17 cellular contexts compared by ENCODE assay signal in the genomic region with DNA sequence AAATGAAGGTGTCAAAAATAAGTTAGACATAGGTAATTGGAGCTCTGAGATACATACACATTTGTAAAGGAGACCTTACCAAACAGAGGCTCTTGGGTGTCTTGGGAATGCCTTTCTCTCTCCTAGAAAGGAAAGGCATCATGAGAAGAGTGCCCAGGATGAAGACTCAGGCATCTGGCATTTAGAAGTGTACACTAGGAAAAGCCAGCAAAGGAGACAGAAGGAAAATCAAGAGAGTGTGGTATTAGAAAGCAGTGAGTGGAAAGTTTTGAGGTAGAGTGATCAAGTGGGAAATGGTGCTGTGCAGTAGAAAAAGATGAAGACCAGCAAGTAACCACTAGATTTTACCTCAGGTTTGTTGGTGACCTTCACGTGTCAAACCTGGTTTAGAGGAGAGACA. TPM values are rescaled to one million over a fixed set of nuclear protein-coding genes. Genes with fewer than 3 reads are reported as not detected.
DNase-seq lines count a peak whose midpoint lies in the region; ATAC-seq and TF ChIP-seq lines count a peak whose summit lies in the region.
"Had no signal": no experiment of that assay in that cellular context is flagged by ENCODE, and none has a peak within 500 bp of the region (broad histone marks: within the 10 kb centered on the region; RNA-seq: fewer than 3 reads in every experiment).

No MANE protein-coding gene starts in this region.

- no peak overlapping the region for H2BK12ac ChIP-seq in H9 (ENCODE audit: insufficient read length, low read depth, low read length)

- peaks cover 22% of the 10 kb centered on the region; the same call in 1 of the 2 replicates for H3F3A ChIP-seq in PC-9 (ENCODE audit: insufficient read depth, low read depth)

- no peak overlapping the region for H3K4me3 ChIP-seq in PC-9
- H3K4me3 ChIP-seq: MG63, SJSA1 had no signal

- no peak overlapping the region for H3K56ac ChIP-seq in H9 (ENCODE audit: insufficient read length, low read depth, low read length)

- no peak overlapping the region for H2BK15ac ChIP-seq in H9 (ENCODE audit: low read depth, low read length)

- H3K79me2 ChIP-seq in H9 (ENCODE audit: insufficient read depth, low read length) (peaks cover 26% of the 10 kb centered on the region), PC-9 (ENCODE audit: low read depth) (peaks cover 98% of the 10 kb centered on the region)

- peaks cover 3% of the 10 kb centered on the region for H3K23me2 ChIP-seq in H9 (ENCODE audit: insufficient read length, low read depth, low read length, poor library complexity, severe bottlenecking)

- TF ChIP-seq CTCF in H9 (conservative IDR thresholded peaks at IDR 0.05) (no peak), PC-9 (conservative IDR thresholded peaks at IDR 0.05) (no peak)

- ATAC-seq in memory B cell (ENCODE audit: low read depth), result no peak
- no peak for ATAC-seq in stimulated activated effector memory CD8-positive, alpha-beta T cell treated with anti-CD3 and anti-CD28 coated beads, Interleukin-12 subunit alpha, Interleukin-12 subunit beta, amount 100 ng/mL, for 72 hours
- no peak for ATAC-seq in HG03378 (IDR thresholded peaks at IDR 0.05; ENCODE audit: unreplicated experiment)
- ATAC-seq: Right ventricle myocardium inferior had no signal

- WGBS in H9 (ENCODE audit: extremely low coverage, insufficient read length, low lambda C conversion rate), result no CpG with 5 or more reads among the region's 1 CpG

- no peaks in the 10 kb centered on the region for H3K9me2 ChIP-seq in PC-9 (ENCODE audit: insufficient read depth)

- intact Hi-C loops in PC-9 (cut with micrococcal nuclease; ENCODE audit: unreplicated experiment), result no loop called here

- H3K14ac ChIP-seq in H9 (ENCODE audit: insufficient read depth, low read length), result no peak overlapping the region

- H3K4me2 ChIP-seq in H9 (ENCODE audit: insufficient read depth, insufficient read length, low read length) (no peak overlapping the region), PC-9 (no peak overlapping the region)

- H3K36me3 Mint-ChIP-seq in H9 (ENCODE audit: insufficient read depth in 1 of 3, low read depth in 3 of 3), result peaks cover 6 to 16% (median 8%) of the 10 kb centered on the region in 3 experiments; a peak in 6 of 7 replicates
- H3K36me3 Mint-ChIP-seq in memory B cell, result peaks cover 14% of the 10 kb centered on the region
- H3K36me3 Mint-ChIP-seq in stimulated activated effector memory CD8-positive, alpha-beta T cell treated with anti-CD3 and anti-CD28 coated beads, Interleukin-12 subunit alpha, Interleukin-12 subunit beta, amount 100 ng/mL, for 72 hours, result no peaks in the 10 kb centered on the region

- H3K9me3 Mint-ChIP-seq in H9 (no peaks in the 10 kb centered on the region), memory B cell (no peaks in the 10 kb centered on the region)
- H3K9me3 Mint-ChIP-seq in stimulated activated effector memory CD8-positive, alpha-beta T cell treated with anti-CD3 and anti-CD28 coated beads, Interleukin-12 subunit alpha, Interleukin-12 subunit beta, amount 100 ng/mL, for 72 hours, result no peaks in the 10 kb centered on the region

- H2BK5ac ChIP-seq in H9 (ENCODE audit: insufficient read length, low read length), result no peak overlapping the region

- peak overlapping the region in 2 of 3 experiments; percentile 4 to 22; a peak in 3 of 7 replicates for H3K27ac Mint-ChIP-seq in H9
- H3K27ac Mint-ChIP-seq in memory B cell, result peak overlapping the region; percentile 53
- peak overlapping the region; percentile 10 for H3K27ac Mint-ChIP-seq in stimulated activated effector memory CD8-positive, alpha-beta T cell treated with anti-CD3 and anti-CD28 coated beads, Interleukin-12 subunit alpha, Interleukin-12 subunit beta, amount 100 ng/mL, for 72 hours

- POLR2A ChIA-PET in PC-9 (lab: Charles Lee; ENCODE audit: unreplicated experiment), result no interaction called here

- H4K5ac ChIP-seq in H9 (ENCODE audit: insufficient read length, low read depth, low read length), result no peak overlapping the region

- no peak overlapping the region for H3K4ac ChIP-seq in H9 (ENCODE audit: low read depth, low read length)

- no peak overlapping the region for H3K23ac ChIP-seq in H9 (ENCODE audit: insufficient read length, low read depth, low read length)

- H3K27ac ChIP-seq in H9 (ENCODE audit: insufficient read length, low read depth, low read length) (no peak overlapping the region), PC-9 (peak overlapping the region; percentile 33; the same call in 1 of the 2 replicates)
- H3K27ac ChIP-seq: SJSA1 had no signal

- no TSS peak for BruUV-seq in PC-9 (replicated peaks; lab: Mats Ljungman, UMichigan)

- no peak overlapping the region for H3K9ac ChIP-seq in H9 (ENCODE audit: extremely low read depth, insufficient read length, low read length)

- no peaks in the 10 kb centered on the region for H3K9me3 ChIP-seq in H9 (ENCODE audit: control insufficient read depth, low read depth, low read length)
- H3K9me3 ChIP-seq in PC-9 (ENCODE audit: insufficient read depth, low read depth), result no peaks in the 10 kb centered on the region
- H3K9me3 ChIP-seq: BE2C, MG63, SJSA1 had no signal

- no peak overlapping the region for H2BK20ac ChIP-seq in H9 (ENCODE audit: low read depth, low read length, poor library complexity, severe bottlenecking)

- peaks cover 7% of the 10 kb centered on the region for H3K79me1 ChIP-seq in H9 (ENCODE audit: insufficient read depth, low read depth, low read length, poor library complexity, severe bottlenecking)

- H3K36me3 ChIP-seq in PC-9 (ENCODE audit: low read depth), result peaks cover 17% of the 10 kb centered on the region
- H3K36me3 ChIP-seq: BE2C, MG63 had no signal

- H3K4me1 Mint-ChIP-seq in H9 (peaks cover 76 to 77% of the 10 kb centered on the region in 2 experiments), memory B cell (peaks cover 54% of the 10 kb centered on the region)
- peaks cover 44% of the 10 kb centered on the region for H3K4me1 Mint-ChIP-seq in stimulated activated effector memory CD8-positive, alpha-beta T cell treated with anti-CD3 and anti-CD28 coated beads, Interleukin-12 subunit alpha, Interleukin-12 subunit beta, amount 100 ng/mL, for 72 hours

- H3K18ac ChIP-seq in H9 (ENCODE audit: insufficient read length, low read depth, low read length), result no peak overlapping the region

- H3K4me1 ChIP-seq in H9 (ENCODE audit: insufficient read depth, low read length) (peaks cover 9% of the 10 kb centered on the region; the same call in 1 of the 2 replicates), PC-9 (replicated peaks; ENCODE audit: insufficient read depth) (0 out of 2 replicates have a peak, but pooled peaks cover 12% of the 10 kb centered on the region)
- H3K4me1 ChIP-seq: BE2C, SJSA1 had no signal

- H3K27me3 Mint-ChIP-seq in H9 (ENCODE audit: low read depth) (no peaks in the 10 kb centered on the region), memory B cell (no peaks in the 10 kb centered on the region)

- no peaks in the 10 kb centered on the region for H3K27me3 ChIP-seq in H9 (ENCODE audit: insufficient read depth, low read length)
- no peaks in the 10 kb centered on the region for H3K27me3 ChIP-seq in PC-9 (ENCODE audit: insufficient read depth, low read depth)
- H3K27me3 ChIP-seq: BE2C, MG63, SJSA1 had no signal

- H2BK120ac ChIP-seq in H9 (ENCODE audit: low read depth, low read length, poor library complexity, severe bottlenecking), result no peak overlapping the region

- H2AK5ac ChIP-seq in H9 (ENCODE audit: insufficient read length, low read length), result no peak overlapping the region

- CTCF ChIA-PET in PC-9 (lab: Charles Lee), result no interaction called here

- H4K8ac ChIP-seq in H9 (replicated peaks; ENCODE audit: insufficient read length, low read depth, low read length), result no peak overlapping the region

- no peaks in the 10 kb centered on the region for H4K20me1 ChIP-seq in H9 (ENCODE audit: control insufficient read depth, insufficient read depth, insufficient read length)
- H4K20me1 ChIP-seq in PC-9 (ENCODE audit: insufficient read depth), result peaks cover 80% of the 10 kb centered on the region

- no peak overlapping the region for H3T11ph ChIP-seq in H9 (ENCODE audit: low read length)

- no peak for DNase-seq in H9
- no peak for DNase-seq in PC-9
- DNase-seq in memory B cell (ENCODE audit: low spot score in 2 of 2), result no peak
- DNase-seq in stimulated activated effector memory CD8-positive, alpha-beta T cell treated with anti-CD3 and anti-CD28 coated beads, Interleukin-12 subunit alpha, Interleukin-12 subunit beta, amount 100 ng/mL, for 72 hours (ENCODE audit: low spot score in 2 of 2), result no peak
- no peak for DNase-seq in COLO829 (ENCODE audit: low spot score)
- DNase-seq in glomerular visceral epithelial cell (ENCODE audit: extremely low spot score), result no peak
- DNase-seq in SW480 (ENCODE audit: low spot score), result no peak
- DNase-seq: BE2C, Kasumi-1, MG63, NCI-H1417 treated with DMSO at 0.1 percent for 48 hours, NCI-H2029, NCI-H345, NCI-H526 had no signal

- H3K4me3 Mint-ChIP-seq in H9 (no peak overlapping the region), memory B cell (no peak overlapping the region)
- H3K4me3 Mint-ChIP-seq in stimulated activated effector memory CD8-positive, alpha-beta T cell treated with anti-CD3 and anti-CD28 coated beads, Interleukin-12 subunit alpha, Interleukin-12 subunit beta, amount 100 ng/mL, for 72 hours, result no peak overlapping the region

- no peak overlapping the region for H4K91ac ChIP-seq in H9 (ENCODE audit: insufficient read length, low read depth, low read length)

- H2AFZ ChIP-seq in H9 (ENCODE audit: low read length) (no peak overlapping the region), PC-9 (no peak overlapping the region)

RNA-seq across cellular contexts. Expression of gene UBE2E1, which starts 16.1 kb away (rescaled TPM):
- total RNA-seq in H9 (2021), result 130 and 142 TPM in 2 replicates
- total RNA-seq in PC-9 (2021), result 65.6 and 102 TPM in 2 replicates
